In genomic region chr2:218391202-218391601, GRCh38 we compare ENCODE assay signal across 26 cellular contexts. TPM values are rescaled to one million over a fixed set of nuclear protein-coding genes. Genes with fewer than 3 reads are reported as not detected.
"Had no signal": no experiment of that assay in that cellular context is flagged by ENCODE, and none has a peak within 500 bp of the region (broad histone marks: within the 10 kb centered on the region; RNA-seq: fewer than 3 reads in every experiment).

No MANE protein-coding gene starts in this region.

- DNase-seq: dermis blood vessel endothelial cell; esophagus squamous epithelium; foreskin fibroblast; glutamatergic neuron; kidney; left cardiac atrium; left ventricle myocardium inferior; mammary epithelial cell; natural killer cell; occipital lobe; psoas muscle; sigmoid colon; stimulated activated CD4-positive, alpha-beta T cell treated with anti-CD3 and anti-CD28 coated beads, Interleukin-2, amount 100 ng/mL, for 24 hours; stimulated activated CD4-positive, alpha-beta T cell treated with anti-CD3 and anti-CD28 coated beads, Interleukin-4, amount 100 ng/mL, for 4 hours; stimulated activated naive B cell treated with anti-CD40 and anti-IgM and Interleukin-4, amounts not matched to agents 10 μg/mL and 1 μg/mL and 100 μg/mL, for 72 hours; stimulated activated naive CD8-positive, alpha-beta T cell treated with anti-CD3 and anti-CD28 coated beads, Interleukin-15, amount 100 ng/mL, for 72 hours; transverse colon had no signal

- H3K27ac ChIP-seq: esophagus squamous epithelium, gastroesophageal sphincter, left ventricle myocardium inferior, psoas muscle, sigmoid colon, skin epidermis, thoracic aorta, transverse colon had no signal

- H3K27ac Mint-ChIP-seq: mesothelial cell of epicardium; natural killer cell; stimulated activated naive B cell treated with anti-CD40 and anti-IgM and Interleukin-4, amounts not matched to agents 10 μg/mL and 1 μg/mL and 100 μg/mL, for 72 hours; stimulated activated naive CD8-positive, alpha-beta T cell treated with anti-CD3 and anti-CD28 coated beads, Interleukin-15, amount 100 ng/mL, for 72 hours had no signal

- H3K36me3 Mint-ChIP-seq: mesothelial cell of epicardium; natural killer cell; stimulated activated naive B cell treated with anti-CD40 and anti-IgM and Interleukin-4, amounts not matched to agents 10 μg/mL and 1 μg/mL and 100 μg/mL, for 72 hours had no signal

- H3K36me3 ChIP-seq: esophagus squamous epithelium, gastroesophageal sphincter, left ventricle myocardium inferior, sigmoid colon, thoracic aorta, transverse colon had no signal

- H3K4me3 ChIP-seq: esophagus squamous epithelium, gastroesophageal sphincter, left ventricle myocardium inferior, psoas muscle, sigmoid colon, skin epidermis, thoracic aorta, transverse colon had no signal

- H3K9me3 ChIP-seq: esophagus squamous epithelium, gastroesophageal sphincter, left ventricle myocardium inferior, psoas muscle, sigmoid colon, thoracic aorta, transverse colon had no signal

- H3K27me3 ChIP-seq: esophagus squamous epithelium, gastroesophageal sphincter, sigmoid colon, transverse colon had no signal

- H3K4me3 Mint-ChIP-seq: mesothelial cell of epicardium; natural killer cell; neural crest cell; stimulated activated naive B cell treated with anti-CD40 and anti-IgM and Interleukin-4, amounts not matched to agents 10 μg/mL and 1 μg/mL and 100 μg/mL, for 72 hours; stimulated activated naive CD8-positive, alpha-beta T cell treated with anti-CD3 and anti-CD28 coated beads, Interleukin-15, amount 100 ng/mL, for 72 hours had no signal

- H3K4me1 ChIP-seq: psoas muscle had no signal

- ATAC-seq: gastroesophageal sphincter; left cardiac atrium; natural killer cell; psoas muscle; stimulated activated naive B cell treated with anti-CD40 and anti-IgM and Interleukin-4, amounts not matched to agents 10 μg/mL and 1 μg/mL and 100 μg/mL, for 72 hours; stimulated activated naive CD8-positive, alpha-beta T cell treated with anti-CD3 and anti-CD28 coated beads, Interleukin-15, amount 100 ng/mL, for 72 hours had no signal

- H3K9me3 Mint-ChIP-seq: mesothelial cell of epicardium; natural killer cell; neural crest cell; stimulated activated naive B cell treated with anti-CD40 and anti-IgM and Interleukin-4, amounts not matched to agents 10 μg/mL and 1 μg/mL and 100 μg/mL, for 72 hours; stimulated activated naive CD8-positive, alpha-beta T cell treated with anti-CD3 and anti-CD28 coated beads, Interleukin-15, amount 100 ng/mL, for 72 hours had no signal

RNA-seq across cellular contexts. Expression of gene SLC11A1, which starts 9.1 kb away (rescaled TPM):
- total RNA-seq: epithelial cell of proximal tubule had no signal

RNA-seq across cellular contexts. Expression of gene VIL1, which starts 27.7 kb away (rescaled TPM):
- total RNA-seq: dermis blood vessel endothelial cell, epithelial cell of proximal tubule, esophagus squamous epithelium, gastroesophageal sphincter, left cardiac atrium, left ventricle myocardium inferior, mammary epithelial cell, myocyte, neural crest cell, occipital lobe, psoas muscle, subcutaneous adipose tissue, urinary bladder had no signal

RNA-seq across cellular contexts. Expression of gene CATIP, which starts 34.5 kb away (rescaled TPM):
- total RNA-seq: epithelial cell of proximal tubule, esophagus squamous epithelium, gastroesophageal sphincter, left cardiac atrium, left ventricle myocardium inferior, mammary epithelial cell, mesothelial cell of epicardium, myocyte, neural crest cell, psoas muscle, sigmoid colon, subcutaneous adipose tissue, thoracic aorta, transverse colon, urinary bladder had no signal
- polyA plus RNA-seq: mammary epithelial cell, psoas muscle, urinary bladder had no signal
